Comparison of ENCODE assay signal across 18 cellular contexts in the genomic region with DNA sequence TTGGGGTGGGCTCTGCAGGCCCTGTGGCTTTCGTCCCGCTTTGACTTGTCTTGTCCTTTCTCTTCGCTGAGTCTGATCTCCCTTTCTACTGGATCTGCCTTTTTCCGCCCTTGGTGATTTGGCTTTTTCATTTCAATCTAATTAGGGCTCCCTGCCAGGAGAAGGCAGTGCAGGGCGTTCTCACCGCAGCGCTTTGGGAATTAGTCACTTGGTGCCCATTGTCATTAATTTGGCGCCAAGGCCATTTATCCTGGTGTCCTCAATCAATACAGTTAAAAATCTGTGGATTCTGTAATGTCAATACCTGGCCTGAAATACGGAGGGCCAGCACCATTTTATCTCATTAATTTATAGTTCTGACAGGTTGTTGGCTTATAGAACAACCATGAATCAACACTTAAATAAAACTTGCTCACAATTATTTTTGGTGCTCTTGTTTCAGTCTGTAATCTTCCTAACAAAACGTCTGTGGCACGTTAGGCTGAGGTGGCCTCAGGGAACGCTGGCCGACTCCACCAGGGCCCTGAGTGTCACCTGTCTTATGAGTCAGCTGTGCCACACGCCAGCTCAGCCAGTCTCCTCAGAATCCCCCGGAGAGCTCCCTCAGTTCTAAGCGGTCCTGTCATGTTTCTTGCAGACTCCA.
A peak's percentile ranks its signal among the peaks of the same experiment; 100 is the strongest.
DNase-seq lines count a peak whose midpoint lies in the region; ATAC-seq, FAIRE-seq and TF ChIP-seq lines count a peak whose summit lies in the region.
"Had no signal": no experiment of that assay in that cellular context is flagged by ENCODE, and none has a peak within 500 bp of the region (broad histone marks: within the 10 kb centered on the region; RNA-seq: fewer than 3 reads in every experiment).

No MANE protein-coding gene starts in this region.

- H3K4me2 ChIP-seq in astrocyte (ENCODE audit: low read length) (peak overlapping the region; percentile 8), OCI-LY7 (ENCODE audit: low read length) (no peak overlapping the region)

- H3K36me3 ChIP-seq in astrocyte (ENCODE audit: insufficient read depth, low read length): no peaks in the 10 kb centered on the region
- peaks cover 0 to 4% (median 0%) of the 10 kb centered on the region in 3 donors for H3K36me3 ChIP-seq in skeletal muscle tissue (ENCODE audit: control insufficient read depth in 3 of 3, insufficient read depth in 3 of 3, low read length in 3 of 3)
- H3K36me3 ChIP-seq in kidney (ENCODE audit: control insufficient read depth in 1 of 2, insufficient read depth in 2 of 2, low read length in 2 of 2): peaks cover 0 to 2% of the 10 kb centered on the region in 2 donors
- H3K36me3 ChIP-seq in OCI-LY7 (ENCODE audit: insufficient read depth, low read length): no peaks in the 10 kb centered on the region

- H4K20me1 ChIP-seq in astrocyte (ENCODE audit: insufficient read depth, low read length) (no peaks in the 10 kb centered on the region), OCI-LY7 (ENCODE audit: insufficient read depth, low read length) (no peaks in the 10 kb centered on the region; the same call in 1 of the 2 replicates)

- POLR2A ChIA-PET in activated CD8-positive, alpha-beta T cell treated with anti-CD3 and anti-CD28 coated beads for 36 hours (lab: Charles Lee): no interaction called here
- POLR2A ChIA-PET in activated CD8-positive, alpha-beta T cell treated with anti-CD3 and anti-CD28 coated beads, Interleukin-2, amount 10 ng/mL, durations not matched to agents 7 days and 5 days (lab: Charles Lee): no interaction called here
- POLR2A ChIA-PET in OCI-LY7 (lab: Charles Lee): no interaction called here

- H3K27me3 ChIP-seq in astrocyte (ENCODE audit: insufficient read depth, low read length): no peaks in the 10 kb centered on the region
- H3K27me3 ChIP-seq in skeletal muscle tissue (ENCODE audit: control insufficient read depth in 3 of 3, insufficient read depth in 3 of 3, low read length in 3 of 3): no peaks in the 10 kb centered on the region

- no peaks in the 10 kb centered on the region for H3K79me2 ChIP-seq in astrocyte (ENCODE audit: insufficient read depth, low read length)
- H3K79me2 ChIP-seq in OCI-LY7 (ENCODE audit: insufficient read depth, low read depth, low read length): no peaks in the 10 kb centered on the region

- no peaks in the 10 kb centered on the region for H3K9me3 ChIP-seq in astrocyte (ENCODE audit: insufficient read depth, low read depth, low read length)
- no peaks in the 10 kb centered on the region for H3K9me3 ChIP-seq in skeletal muscle tissue (ENCODE audit: control insufficient read depth in 3 of 3, low read length in 3 of 3)
- no peaks in the 10 kb centered on the region for H3K9me3 ChIP-seq in kidney (ENCODE audit: control insufficient read depth in 1 of 2, low read length in 2 of 2)
- H3K9me3 ChIP-seq in OCI-LY7 (ENCODE audit: low read length): no peaks in the 10 kb centered on the region

- intact Hi-C loops in activated CD8-positive, alpha-beta T cell treated with anti-CD3 and anti-CD28 coated beads for 36 hours (cut with micrococcal nuclease): no loop called here
- intact Hi-C loops in kidney (cut with DNase I): no loop called here
- intact Hi-C loops in OCI-LY7 (cut with micrococcal nuclease; ENCODE audit: unreplicated experiment): no loop called here

- no peak for ATAC-seq in activated CD8-positive, alpha-beta T cell treated with anti-CD3 and anti-CD28 coated beads for 36 hours
- ATAC-seq in activated CD8-positive, alpha-beta T cell treated with anti-CD3 and anti-CD28 coated beads, Interleukin-2, amount 10 ng/mL, durations not matched to agents 7 days and 5 days: no peak
- ATAC-seq: K562; left ventricle myocardium superior; naive thymus-derived CD8-positive, alpha-beta T cell; Right ventricle myocardium inferior; stimulated activated naive B cell treated with anti-CD40 and anti-IgM and Interleukin-4, amounts not matched to agents 10 μg/mL and 1 μg/mL and 100 μg/mL, for 72 hours had no signal

- H3K36me3 Mint-ChIP-seq in activated CD8-positive, alpha-beta T cell treated with anti-CD3 and anti-CD28 coated beads for 36 hours (ENCODE audit: low read depth): no peaks in the 10 kb centered on the region
- H3K36me3 Mint-ChIP-seq in activated CD8-positive, alpha-beta T cell treated with anti-CD3 and anti-CD28 coated beads, Interleukin-2, amount 10 ng/mL, durations not matched to agents 7 days and 5 days (ENCODE audit: low read depth): no peaks in the 10 kb centered on the region
- peaks cover 18% of the 10 kb centered on the region for H3K36me3 Mint-ChIP-seq in astrocyte (ENCODE audit: low read depth, unreplicated experiment)
- peaks cover 3% of the 10 kb centered on the region for H3K36me3 Mint-ChIP-seq in activated naive CD8-positive, alpha-beta T cell treated with anti-CD3 and anti-CD28 coated beads for 36 hours

- H3K4me1 Mint-ChIP-seq in activated CD8-positive, alpha-beta T cell treated with anti-CD3 and anti-CD28 coated beads for 36 hours (ENCODE audit: low read depth): peaks cover 7% of the 10 kb centered on the region
- H3K4me1 Mint-ChIP-seq in activated CD8-positive, alpha-beta T cell treated with anti-CD3 and anti-CD28 coated beads, Interleukin-2, amount 10 ng/mL, durations not matched to agents 7 days and 5 days (ENCODE audit: low read depth): peaks cover 8% of the 10 kb centered on the region
- peaks cover 8% of the 10 kb centered on the region for H3K4me1 Mint-ChIP-seq in astrocyte (ENCODE audit: low read depth, unreplicated experiment)
- H3K4me1 Mint-ChIP-seq in activated naive CD8-positive, alpha-beta T cell treated with anti-CD3 and anti-CD28 coated beads for 36 hours: peaks cover 8% of the 10 kb centered on the region

- H3K4me1 ChIP-seq in astrocyte (ENCODE audit: insufficient read depth, low read length) (peaks cover 19% of the 10 kb centered on the region), skeletal muscle tissue (ENCODE audit: control insufficient read depth in 3 of 3, insufficient read depth in 3 of 3, low read length in 3 of 3) (peaks cover 13 to 37% (median 32%) of the 10 kb centered on the region in 3 donors), kidney (ENCODE audit: control insufficient read depth in 1 of 2, insufficient read depth in 1 of 2, low read depth in 1 of 2, low read length in 2 of 2) (no peaks in the 10 kb centered on the region), OCI-LY7 (ENCODE audit: insufficient read depth, low read length, poor library complexity, severe bottlenecking) (no peaks in the 10 kb centered on the region)

- no peak for TF ChIP-seq CTCF in activated CD8-positive, alpha-beta T cell treated with anti-CD3 and anti-CD28 coated beads for 36 hours (IDR thresholded peaks at IDR 0.05)
- TF ChIP-seq CTCF in astrocyte (IDR thresholded peaks at IDR 0.05; ENCODE audit: insufficient read depth, low read depth, low read length) (no peak), kidney (IDR thresholded peaks at IDR 0.05; ENCODE audit: borderline replicate concordance, extremely low read depth, insufficient read depth) (no peak), OCI-LY7 (conservative IDR thresholded peaks at IDR 0.05; ENCODE audit: low read length) (no peak)

- H3K4me3 ChIP-seq in astrocyte (ENCODE audit: insufficient read depth, low read depth, low read length) (no peak overlapping the region), skeletal muscle tissue (ENCODE audit: low read length in 3 of 3) (no peak overlapping the region), kidney (ENCODE audit: low read length in 2 of 2) (no peak overlapping the region), OCI-LY7 (ENCODE audit: low read depth, low read length, poor library complexity, severe bottlenecking) (no peak overlapping the region)
- H3K4me3 ChIP-seq: K562 had no signal

- no peak overlapping the region for H3K4me3 Mint-ChIP-seq in activated CD8-positive, alpha-beta T cell treated with anti-CD3 and anti-CD28 coated beads for 36 hours
- no peak overlapping the region for H3K4me3 Mint-ChIP-seq in activated CD8-positive, alpha-beta T cell treated with anti-CD3 and anti-CD28 coated beads, Interleukin-2, amount 10 ng/mL, durations not matched to agents 7 days and 5 days
- H3K4me3 Mint-ChIP-seq in astrocyte (ENCODE audit: unreplicated experiment): no peak overlapping the region
- H3K4me3 Mint-ChIP-seq in activated naive CD8-positive, alpha-beta T cell treated with anti-CD3 and anti-CD28 coated beads for 36 hours: no peak overlapping the region
- H3K4me3 Mint-ChIP-seq: naive thymus-derived CD8-positive, alpha-beta T cell; stimulated activated naive B cell treated with anti-CD40 and anti-IgM and Interleukin-4, amounts not matched to agents 10 μg/mL and 1 μg/mL and 100 μg/mL, for 72 hours had no signal

- no peaks in the 10 kb centered on the region for H3K9me3 Mint-ChIP-seq in activated CD8-positive, alpha-beta T cell treated with anti-CD3 and anti-CD28 coated beads for 36 hours
- no peaks in the 10 kb centered on the region for H3K9me3 Mint-ChIP-seq in activated CD8-positive, alpha-beta T cell treated with anti-CD3 and anti-CD28 coated beads, Interleukin-2, amount 10 ng/mL, durations not matched to agents 7 days and 5 days (ENCODE audit: insufficient read depth)
- H3K9me3 Mint-ChIP-seq in astrocyte (ENCODE audit: unreplicated experiment): no peaks in the 10 kb centered on the region
- no peaks in the 10 kb centered on the region for H3K9me3 Mint-ChIP-seq in activated naive CD8-positive, alpha-beta T cell treated with anti-CD3 and anti-CD28 coated beads for 36 hours
- H3K9me3 Mint-ChIP-seq: naive thymus-derived CD8-positive, alpha-beta T cell; stimulated activated naive B cell treated with anti-CD40 and anti-IgM and Interleukin-4, amounts not matched to agents 10 μg/mL and 1 μg/mL and 100 μg/mL, for 72 hours had no signal

- CTCF ChIA-PET in activated CD8-positive, alpha-beta T cell treated with anti-CD3 and anti-CD28 coated beads for 36 hours (lab: Charles Lee): no interaction called here
- CTCF ChIA-PET in activated CD8-positive, alpha-beta T cell treated with anti-CD3 and anti-CD28 coated beads, Interleukin-2, amount 10 ng/mL, durations not matched to agents 7 days and 5 days (lab: Charles Lee): no interaction called here
- CTCF ChIA-PET in OCI-LY7 (lab: Charles Lee; ENCODE audit: unreplicated experiment): no interaction called here

- H3K27ac Mint-ChIP-seq in activated CD8-positive, alpha-beta T cell treated with anti-CD3 and anti-CD28 coated beads for 36 hours: peak overlapping the region; percentile 18
- no peak overlapping the region for H3K27ac Mint-ChIP-seq in activated CD8-positive, alpha-beta T cell treated with anti-CD3 and anti-CD28 coated beads, Interleukin-2, amount 10 ng/mL, durations not matched to agents 7 days and 5 days
- H3K27ac Mint-ChIP-seq in astrocyte (ENCODE audit: unreplicated experiment): no peak overlapping the region
- H3K27ac Mint-ChIP-seq in activated naive CD8-positive, alpha-beta T cell treated with anti-CD3 and anti-CD28 coated beads for 36 hours: no peak overlapping the region
- H3K27ac Mint-ChIP-seq: naive thymus-derived CD8-positive, alpha-beta T cell; stimulated activated naive B cell treated with anti-CD40 and anti-IgM and Interleukin-4, amounts not matched to agents 10 μg/mL and 1 μg/mL and 100 μg/mL, for 72 hours had no signal

- H2AFZ ChIP-seq in astrocyte (ENCODE audit: low read depth, low read length) (no peak overlapping the region), OCI-LY7 (ENCODE audit: low read length) (no peak overlapping the region)

- DNase-seq in activated CD8-positive, alpha-beta T cell treated with anti-CD3 and anti-CD28 coated beads for 36 hours: no peak
- no peak for DNase-seq in activated CD8-positive, alpha-beta T cell treated with anti-CD3 and anti-CD28 coated beads, Interleukin-2, amount 10 ng/mL, durations not matched to agents 7 days and 5 days
- peak; percentile 90 for DNase-seq in NCI-H2107 (lab: John Stamatoyannopoulos, UW)
- DNase-seq in astrocyte (ENCODE audit: low read depth): peak; percentile 73
- no peak for DNase-seq in kidney
- DNase-seq in activated naive CD8-positive, alpha-beta T cell treated with anti-CD3 and anti-CD28 coated beads for 36 hours: no peak
- DNase-seq in OCI-LY7 (ENCODE audit: low spot score): no peak
- DNase-seq: activated naive CD4-positive, alpha-beta T cell; caudate nucleus; DMS 273 treated with DMSO at 0.1 percent for 48 hours; left ventricle myocardium superior; naive thymus-derived CD8-positive, alpha-beta T cell; right cardiac atrium; stimulated activated CD4-positive, alpha-beta T cell treated with anti-CD3 and anti-CD28 coated beads, Interleukin-4, amount 100 ng/mL, for 1 hour; stimulated activated naive B cell treated with anti-CD40 and anti-IgM and Interleukin-4, amounts not matched to agents 10 μg/mL and 1 μg/mL and 100 μg/mL, for 72 hours had no signal

- H3K27me3 Mint-ChIP-seq in activated CD8-positive, alpha-beta T cell treated with anti-CD3 and anti-CD28 coated beads for 36 hours: no peaks in the 10 kb centered on the region
- H3K27me3 Mint-ChIP-seq in activated CD8-positive, alpha-beta T cell treated with anti-CD3 and anti-CD28 coated beads, Interleukin-2, amount 10 ng/mL, durations not matched to agents 7 days and 5 days (ENCODE audit: low read depth): no peaks in the 10 kb centered on the region
- no peaks in the 10 kb centered on the region for H3K27me3 Mint-ChIP-seq in astrocyte (ENCODE audit: low read depth, unreplicated experiment)
- H3K27me3 Mint-ChIP-seq in activated naive CD8-positive, alpha-beta T cell treated with anti-CD3 and anti-CD28 coated beads for 36 hours: no peaks in the 10 kb centered on the region
- H3K27me3 Mint-ChIP-seq: naive thymus-derived CD8-positive, alpha-beta T cell; stimulated activated naive B cell treated with anti-CD40 and anti-IgM and Interleukin-4, amounts not matched to agents 10 μg/mL and 1 μg/mL and 100 μg/mL, for 72 hours had no signal

- FAIRE-seq in astrocyte (lab: Jason Lieb, UNC): no peak
- no peak for FAIRE-seq in kidney (lab: Jason Lieb, UNC)
- FAIRE-seq: K562 had no signal

- H3K27ac ChIP-seq in astrocyte (ENCODE audit: low read depth, low read length): no peak overlapping the region
- peak overlapping the region; percentile 56 for H3K27ac ChIP-seq in skeletal muscle tissue (ENCODE audit: low read depth, low read length)
- H3K27ac ChIP-seq in kidney (ENCODE audit: low read depth in 2 of 2, low read length in 2 of 2): no peak overlapping the region
- H3K27ac ChIP-seq in OCI-LY7 (ENCODE audit: low read depth, low read length, poor library complexity, severe bottlenecking): no peak overlapping the region

- no TSS peak for BruUV-seq in OCI-LY7 (replicated peaks; lab: Mats Ljungman, UMichigan)

- H3K9me2 ChIP-seq in OCI-LY7 (ENCODE audit: insufficient read depth, low read length): no peaks in the 10 kb centered on the region

- H3K9ac ChIP-seq in astrocyte (ENCODE audit: low read length) (no peak overlapping the region), skeletal muscle tissue (ENCODE audit: low read depth in 1 of 3, low read length in 3 of 3) (peak overlapping the region in 1 of 3 donors; percentile 66), kidney (ENCODE audit: low read length in 2 of 2) (no peak overlapping the region)

Comparison
In these comparisons a context has a peak if more than half of its experiments do, and no peak if none do; other contexts are left out.
1. DNase-seq: peak in NCI-H2107 (single experiment) and astrocyte (single experiment); none in activated CD8-positive, alpha-beta T cell treated with anti-CD3 and anti-CD28 coated beads for 36 hours (single experiment), activated CD8-positive, alpha-beta T cell treated with anti-CD3 and anti-CD28 coated beads, Interleukin-2, amount 10 ng/mL, durations not matched to agents 7 days and 5 days (single experiment), kidney (single experiment), activated naive CD8-positive, alpha-beta T cell treated with anti-CD3 and anti-CD28 coated beads for 36 hours (single experiment) and OCI-LY7 (single experiment).